ENCODE assay signal across 10 cellular contexts in genomic region chr5:72178910-72179815, GRCh38.
DNase-seq lines count a peak whose midpoint lies in the region; ATAC-seq, FAIRE-seq and TF ChIP-seq lines count a peak whose summit lies in the region.
"Had no signal": no experiment of that assay in that cellular context is flagged by ENCODE, and none has a peak within 500 bp of the region (broad histone marks: within the 10 kb centered on the region; RNA-seq: fewer than 3 reads in every experiment).

No MANE protein-coding gene starts in this region.

- TF ChIP-seq CTCF in A549 (IDR thresholded peaks at IDR 0.05) = no peak
- no peak for TF ChIP-seq CTCF in nephron progenitor cell (IDR thresholded peaks at IDR 0.05)
- no peak for TF ChIP-seq CTCF in mesothelial cell of epicardium (IDR thresholded peaks at IDR 0.05; ENCODE audit: unreplicated experiment)

- H3K9me3 Mint-ChIP-seq in nephron progenitor cell = no peaks in the 10 kb centered on the region
- H3K9me3 Mint-ChIP-seq in mesothelial cell of epicardium = no peaks in the 10 kb centered on the region

- H3K4me3 Mint-ChIP-seq in nephron progenitor cell = no peak overlapping the region
- H3K4me3 Mint-ChIP-seq in mesothelial cell of epicardium = no peak overlapping the region

- peaks cover 27% of the 10 kb centered on the region for H3K36me3 Mint-ChIP-seq in nephron progenitor cell (ENCODE audit: low read depth)
- peaks cover 3% of the 10 kb centered on the region for H3K36me3 Mint-ChIP-seq in mesothelial cell of epicardium

- no peaks in the 10 kb centered on the region for H3K27me3 Mint-ChIP-seq in nephron progenitor cell (ENCODE audit: low read depth, poor library complexity)
- no peaks in the 10 kb centered on the region for H3K27me3 Mint-ChIP-seq in mesothelial cell of epicardium (ENCODE audit: low read depth)

- H3K4me3 ChIP-seq in A549 (no peak overlapping the region; the same call in 2 of the 3 replicates), NT2/D1 (ENCODE audit: insufficient read length, low read depth) (no peak overlapping the region)

- ATAC-seq in A549 (peak; percentile 78 to 87), HG02588 (IDR thresholded peaks at IDR 0.05; ENCODE audit: unreplicated experiment) (no peak), HG02763 (IDR thresholded peaks at IDR 0.05; ENCODE audit: unreplicated experiment) (no peak)
- ATAC-seq: stimulated activated naive CD8-positive, alpha-beta T cell treated with anti-CD3 and anti-CD28 coated beads, Interleukin-15, Interleukin-2, amounts not matched to agents 100 U/mL and 50 U/mL, for 24 hours had no signal

- no peak; a peak in 1 of 5 replicates for TF ChIP-seq EP300 in A549 (IDR thresholded peaks at IDR 0.05)

- DNase-seq in A549 (ENCODE audit: low read depth in 1 of 2, low spot score in 1 of 2) (peak; percentile 17 to 52), NT2/D1 (ENCODE audit: low read depth, low spot score) (peak; percentile 16), epithelial cell of prostate (ENCODE audit: low read depth, low spot score) (no peak), nephron progenitor cell (no peak), mesothelial cell of epicardium (ENCODE audit: low spot score in 2 of 2, unreplicated experiment in 2 of 2) (no peak)
- no peak for DNase-seq in stimulated activated CD4-positive, alpha-beta T cell treated with anti-CD3 and anti-CD28 coated beads, Interleukin-1b, Interleukin-23, amount 100 ng/mL, for 48 hours
- DNase-seq: stimulated activated naive CD8-positive, alpha-beta T cell treated with anti-CD3 and anti-CD28 coated beads, Interleukin-15, Interleukin-2, amounts not matched to agents 100 U/mL and 50 U/mL, for 24 hours had no signal

- H3K4me1 ChIP-seq in A549 (peaks cover 48% of the 10 kb centered on the region), NT2/D1 (ENCODE audit: insufficient read depth, insufficient read length) (peaks cover 14% of the 10 kb centered on the region)

- H3K27ac ChIP-seq in A549 = peak overlapping the region; percentile 75 to 81
- H3K27ac ChIP-seq in epithelial cell of prostate = peak overlapping the region; percentile 55
- H3K27ac ChIP-seq: C4-2B had no signal

- POLR2A ChIA-PET in A549 (lab: Yijun Ruan, JAX) = no interaction called here

- 0 out of 5 replicates have a peak, but pooled peaks of 1 of the 2 experiments have one; percentile 20 for TF ChIP-seq RAD21 in A549 (conservative IDR thresholded peaks at IDR 0.05 in 1 of 2, IDR thresholded peaks at IDR 0.05 in 1 of 2)

- H3K4me1 Mint-ChIP-seq in nephron progenitor cell (peaks cover 17% of the 10 kb centered on the region), mesothelial cell of epicardium (no peaks in the 10 kb centered on the region)

- H3K9me3 ChIP-seq in A549 (no peaks in the 10 kb centered on the region), NT2/D1 (ENCODE audit: insufficient read depth, low read length) (no peaks in the 10 kb centered on the region)

- TF ChIP-seq POLR2A in A549 (IDR thresholded peaks at IDR 0.05; ENCODE audit: low read length) = no peak

- 51% methylated on average over 25 of the region's 29 CpGs for WGBS in A549 (ENCODE audit: missing lambda C conversion rate)

- no peak for FAIRE-seq in A549 (lab: Jason Lieb, UNC)

- H3K4me2 ChIP-seq in A549 = peak overlapping the region; percentile 86

- CTCF ChIA-PET in A549 (lab: Yijun Ruan, JAX) = interaction anchor here (0.5 to 1.6 kb wide), 4 partner anchors 35 to 395 kb away, joined by 3 to 4 read pairs (median 4); no protein-coding TSS in a partner anchor

- H3K9ac ChIP-seq in NT2/D1 (ENCODE audit: insufficient read length, low read depth) = no peak overlapping the region

- peaks cover 41% of the 10 kb centered on the region for H3K36me3 ChIP-seq in NT2/D1 (ENCODE audit: insufficient read depth, insufficient read length, low read length)

- no peaks in the 10 kb centered on the region for H3K27me3 ChIP-seq in NT2/D1 (ENCODE audit: insufficient read depth, insufficient read length)

- H3K27ac Mint-ChIP-seq in nephron progenitor cell = peak overlapping the region; percentile 70
- no peak overlapping the region for H3K27ac Mint-ChIP-seq in mesothelial cell of epicardium

TF ChIP-seq in A549, 52 proteins besides CTCF, POLR2A, EP300 and RAD21:
- TF ChIP-seq, protein P1, sequence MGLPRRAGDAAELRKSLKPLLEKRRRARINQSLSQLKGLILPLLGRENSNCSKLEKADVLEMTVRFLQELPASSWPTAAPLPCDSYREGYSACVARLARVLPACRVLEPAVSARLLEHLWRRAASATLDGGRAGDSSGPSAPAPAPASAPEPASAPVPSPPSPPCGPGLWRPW (IDR thresholded peaks at IDR 0.05) = no peak
- TF ChIP-seq, protein P2, sequence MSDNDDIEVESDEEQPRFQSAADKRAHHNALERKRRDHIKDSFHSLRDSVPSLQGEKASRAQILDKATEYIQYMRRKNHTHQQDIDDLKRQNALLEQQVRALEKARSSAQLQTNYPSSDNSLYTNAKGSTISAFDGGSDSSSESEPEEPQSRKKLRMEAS (IDR thresholded peaks at IDR 0.05) = peak; percentile 33; the same call in 1 of the 2 replicates
- TF ChIP-seq RFX5 (IDR thresholded peaks at IDR 0.05) (no peak), ZFP36 (IDR thresholded peaks at IDR 0.05; ENCODE audit: borderline replicate concordance, partially characterized antibody) (no peak), CBX2 (IDR thresholded peaks at IDR 0.05; ENCODE audit: borderline replicate concordance, low read depth) (no peak), HOXB5 (CRISPR knock-in tag; IDR thresholded peaks at IDR 0.05) (no peak), USF2 (IDR thresholded peaks at IDR 0.05) (no peak), GATA3 (IDR thresholded peaks at IDR 0.05; ENCODE audit: borderline replicate concordance) (peak; percentile 20; the same call in 1 of the 2 replicates), HOXB13 (CRISPR knock-in tag; IDR thresholded peaks at IDR 0.05; ENCODE audit: low read depth) (no peak)

Comparison
In these comparisons a context has a peak if more than half of its experiments do, and no peak if none do; other contexts are left out.
1. ATAC-seq: peak in A549 (2 of 2); none in HG02588 (single experiment) and HG02763 (single experiment).
2. DNase-seq: peak in A549 (2 of 2) and NT2/D1 (single experiment); none in epithelial cell of prostate (single experiment), nephron progenitor cell (single experiment), stimulated activated CD4-positive, alpha-beta T cell treated with anti-CD3 and anti-CD28 coated beads, Interleukin-1b, Interleukin-23, amount 100 ng/mL, for 48 hours (single experiment) and mesothelial cell of epicardium (0 of 2).